Comparison of ENCODE assay signal across 9 cellular contexts in the genomic region with DNA sequence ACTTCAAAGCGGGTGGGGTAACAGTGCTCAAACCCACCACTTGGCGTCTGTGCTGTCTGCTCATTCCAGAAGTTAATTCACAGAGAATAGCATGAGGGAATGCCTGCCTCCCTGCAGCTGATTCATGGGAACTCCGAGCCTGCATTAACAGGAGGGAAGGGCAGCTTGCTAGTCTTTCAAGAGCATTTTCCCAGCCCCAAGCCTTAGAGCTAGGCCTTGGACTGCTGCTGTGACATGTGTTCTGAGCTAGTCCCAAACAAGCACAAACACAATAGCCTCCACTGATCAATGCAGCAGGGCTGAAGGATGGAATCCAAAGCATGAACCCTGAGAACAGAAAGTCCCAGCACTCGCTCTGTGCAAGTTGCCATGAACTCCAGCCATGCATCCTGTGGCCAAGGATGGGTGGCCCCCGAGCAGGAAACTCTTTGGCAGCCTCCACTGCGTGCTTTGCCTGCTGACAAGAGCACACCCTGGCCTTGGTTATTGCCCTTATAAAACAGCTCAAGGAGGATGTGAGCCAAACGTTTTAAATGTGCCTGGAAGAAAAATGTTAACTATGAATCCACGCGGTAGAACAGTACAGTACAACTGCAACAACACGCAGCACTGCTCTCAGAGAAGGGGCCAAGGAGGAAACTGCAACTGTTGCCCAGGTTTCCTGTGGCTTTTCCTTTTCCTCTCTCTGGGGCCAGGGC.
A peak's percentile ranks its signal among the peaks of the same experiment; 100 is the strongest.
DNase-seq lines count a peak whose midpoint lies in the region; ATAC-seq, FAIRE-seq and TF ChIP-seq lines count a peak whose summit lies in the region.
"Had no signal": no experiment of that assay in that cellular context is flagged by ENCODE, and none has a peak within 500 bp of the region (broad histone marks: within the 10 kb centered on the region; RNA-seq: fewer than 3 reads in every experiment).

No MANE protein-coding gene starts in this region.

- no TSS peak for BruUV-seq in K562 (replicated peaks; lab: Mats Ljungman, UMichigan)

- WGBS in K562 (ENCODE audit: insufficient coverage, low coverage, missing lambda C conversion rate): 9% methylated on average over 10 of the region's 10 CpGs
- WGBS in psoas muscle, 3 donors: 4 to 9% (median 6%) methylated on average over 10 of the region's 10 CpGs

- no peaks in the 10 kb centered on the region for H3K36me3 Mint-ChIP-seq in activated T-helper 17 cell treated with anti-CD3 and anti-CD28 coated beads, Interleukin-2, amount 50 U/mL, for 72 hours (ENCODE audit: low read depth)

- no peaks in the 10 kb centered on the region for H3K79me2 ChIP-seq in K562 (ENCODE audit: control insufficient read depth, insufficient read depth, low read length)

- H3K4me2 ChIP-seq in K562 (ENCODE audit: insufficient read depth, low read length): no peak overlapping the region

- H3K4me1 ChIP-seq in K562 (replicated peaks in 1 of 2; ENCODE audit: control insufficient read depth in 2 of 2, insufficient read depth in 2 of 2, low read length in 2 of 2) (no peaks in the 10 kb centered on the region), right atrium auricular region (peaks cover 3 to 22% of the 10 kb centered on the region in 2 donors), psoas muscle (peaks cover 23% of the 10 kb centered on the region)

- in situ Hi-C loops in K562 (cut with MboI): no loop called here

- TF ChIP-seq CTCF in K562 (IDR thresholded peaks at IDR 0.05 in 2 of 3, conservative IDR thresholded peaks at IDR 0.05 in 1 of 3; ENCODE audit: insufficient read depth in 2 of 3, low read depth in 1 of 3, low read length in 3 of 3) (no peak), right atrium auricular region (IDR thresholded peaks at IDR 0.05) (no peak), psoas muscle (IDR thresholded peaks at IDR 0.05) (no peak)

- H3K36me3 ChIP-seq in K562 (ENCODE audit: control insufficient read depth, insufficient read depth, low read length) (no peaks in the 10 kb centered on the region), right atrium auricular region (no peaks in the 10 kb centered on the region), psoas muscle (ENCODE audit: insufficient read depth in 1 of 2, low read depth in 1 of 2) (no peaks in the 10 kb centered on the region)

- H3K27me3 Mint-ChIP-seq in activated T-helper 17 cell treated with anti-CD3 and anti-CD28 coated beads, Interleukin-2, amount 50 U/mL, for 72 hours: no peaks in the 10 kb centered on the region
- H3K27me3 Mint-ChIP-seq: IgD-negative memory B cell had no signal

- H2AFZ ChIP-seq in K562 (ENCODE audit: low read depth, low read length): peak overlapping the region; percentile 35; the same call in 1 of the 2 replicates

- no peak for FAIRE-seq in K562 (lab: Jason Lieb, UNC)

- H3K9ac ChIP-seq in K562 (ENCODE audit: insufficient read depth in 1 of 2, low read depth in 2 of 2, low read length in 2 of 2): no peak overlapping the region

- no peaks in the 10 kb centered on the region for H3K9me1 ChIP-seq in K562 (ENCODE audit: control insufficient read depth, insufficient read depth, low read length)

- TF ChIP-seq EP300 in K562 (IDR thresholded peaks at IDR 0.05; ENCODE audit: low read length): no peak

- H4K20me1 ChIP-seq in K562 (replicated peaks; ENCODE audit: control insufficient read depth, insufficient read depth, low read length): no peaks in the 10 kb centered on the region

- POLR2A ChIA-PET in K562 (lab: Yijun Ruan, JAX) (no interaction called here), HEK293T (lab: Yijun Ruan, JAX) (no interaction called here)

- no peak overlapping the region for H3K4me3 ChIP-seq in K562
- no peak overlapping the region for H3K4me3 ChIP-seq in right atrium auricular region
- H3K4me3 ChIP-seq in psoas muscle: no peak overlapping the region

- H3K27me3 ChIP-seq in K562 (ENCODE audit: control insufficient read depth in 2 of 2, insufficient read depth in 2 of 2, low read length in 2 of 2) (peaks cover 0 to 16% of the 10 kb centered on the region in 2 experiments; a peak in 4 of 5 replicates), right atrium auricular region (no peaks in the 10 kb centered on the region), psoas muscle (ENCODE audit: insufficient read depth in 3 of 3, low read length in 2 of 3) (no peaks in the 10 kb centered on the region)

- peaks cover 26% of the 10 kb centered on the region for H3K9me3 Mint-ChIP-seq in activated T-helper 17 cell treated with anti-CD3 and anti-CD28 coated beads, Interleukin-2, amount 50 U/mL, for 72 hours

- H3K4me1 Mint-ChIP-seq in activated T-helper 17 cell treated with anti-CD3 and anti-CD28 coated beads, Interleukin-2, amount 50 U/mL, for 72 hours: no peaks in the 10 kb centered on the region
- H3K4me1 Mint-ChIP-seq: IgD-negative memory B cell had no signal

- H3K4me3 Mint-ChIP-seq in activated T-helper 17 cell treated with anti-CD3 and anti-CD28 coated beads, Interleukin-2, amount 50 U/mL, for 72 hours: no peak overlapping the region
- H3K4me3 Mint-ChIP-seq: IgD-negative memory B cell had no signal

- H3K27ac Mint-ChIP-seq in activated T-helper 17 cell treated with anti-CD3 and anti-CD28 coated beads, Interleukin-2, amount 50 U/mL, for 72 hours: no peak overlapping the region
- H3K27ac Mint-ChIP-seq: IgD-negative memory B cell had no signal

- TF ChIP-seq RAD21 in K562 (CRISPR knock-in tag; conservative IDR thresholded peaks at IDR 0.05 in 1 of 2, IDR thresholded peaks at IDR 0.05 in 1 of 2): no peak

- intact Hi-C loops in K562 (cut with micrococcal nuclease) (no loop called here), psoas muscle (cut with DNase I) (loop anchor here in 1 of 2 donors (10.0 kb wide), 1 partner anchor 122 kb away; no protein-coding TSS in a partner anchor)

- ATAC-seq in K562: peak; percentile 25; the same call in 2 of the 3 replicates
- ATAC-seq in psoas muscle: peak; percentile 72 to 97 (median 93)
- ATAC-seq in HG03442 (IDR thresholded peaks at IDR 0.05; ENCODE audit: unreplicated experiment): no peak
- no peak for ATAC-seq in activated T-helper 17 cell treated with anti-CD3 and anti-CD28 coated beads, Interleukin-2, amount 50 U/mL, for 72 hours (replicated peaks)

- no peak for TF ChIP-seq POLR2A in K562 (conservative IDR thresholded peaks at IDR 0.05)

- DNase-seq in Daoy (ENCODE audit: low read depth): peak; percentile 16
- DNase-seq in K562 (ENCODE audit: extremely low read depth in 1 of 4, low spot score in 3 of 4): no peak
- DNase-seq in right atrium auricular region (ENCODE audit: low spot score): peak; percentile 94
- peak; percentile 80 to 92 for DNase-seq in psoas muscle
- DNase-seq in activated CD4-positive, alpha-beta T cell treated with anti-CD3 and anti-CD28 coated beads, Interleukin-2, amount 50 U/mL, for 48 hours: no peak
- DNase-seq in HEK293T (ENCODE audit: extremely low spot score): no peak

- H3K27ac ChIP-seq in K562 (ENCODE audit: extremely low read depth, low read depth, low read length) (no peak overlapping the region), right atrium auricular region (peak overlapping the region; percentile 75 to 91), psoas muscle (peak overlapping the region; percentile 59)

- H3K9me3 ChIP-seq in K562 (replicated peaks; ENCODE audit: control insufficient read depth, insufficient read depth, low read depth, low read length) (no peaks in the 10 kb centered on the region), right atrium auricular region (peaks cover 0 to 5% of the 10 kb centered on the region in 2 donors), psoas muscle (no peaks in the 10 kb centered on the region)

- CTCF ChIA-PET in K562 (lab: Yijun Ruan, JAX; ENCODE audit: low intra/inter-chr PET ratio): no interaction called here
- CTCF ChIA-PET in HEK293T (lab: Yijun Ruan, JAX): no interaction called here

TF ChIP-seq in K562, 482 proteins besides CTCF, POLR2A, EP300 and RAD21 (continues in another document):
- TF ChIP-seq KAT2B (IDR thresholded peaks at IDR 0.05; ENCODE audit: low read depth, low read length) (no peak), RAD51 (IDR thresholded peaks at IDR 0.05; ENCODE audit: borderline replicate concordance, low read depth) (no peak), BRD9 (IDR thresholded peaks at IDR 0.05; ENCODE audit: low read depth, partially characterized antibody) (no peak), ZNF140 (CRISPR knock-in tag; IDR thresholded peaks at IDR 0.05) (no peak)
- TF ChIP-seq, protein P1, sequence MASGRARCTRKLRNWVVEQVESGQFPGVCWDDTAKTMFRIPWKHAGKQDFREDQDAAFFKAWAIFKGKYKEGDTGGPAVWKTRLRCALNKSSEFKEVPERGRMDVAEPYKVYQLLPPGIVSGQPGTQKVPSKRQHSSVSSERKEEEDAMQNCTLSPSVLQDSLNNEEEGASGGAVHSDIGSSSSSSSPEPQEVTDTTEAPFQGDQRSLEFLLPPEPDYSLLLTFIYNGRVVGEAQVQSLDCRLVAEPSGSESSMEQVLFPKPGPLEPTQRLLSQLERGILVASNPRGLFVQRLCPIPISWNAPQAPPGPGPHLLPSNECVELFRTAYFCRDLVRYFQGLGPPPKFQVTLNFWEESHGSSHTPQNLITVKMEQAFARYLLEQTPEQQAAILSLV (tag; IDR thresholded peaks at IDR 0.05): no peak

TF ChIP-seq in HEK293T, 16 proteins besides CTCF, POLR2A, EP300 and RAD21:
- TF ChIP-seq SUZ12 (IDR thresholded peaks at IDR 0.05): no peak
- TF ChIP-seq BHLHE40 (IDR thresholded peaks at IDR 0.05; ENCODE audit: borderline replicate concordance): no peak
- TF ChIP-seq ARNT (IDR thresholded peaks at IDR 0.05): no peak
- TF ChIP-seq, protein P2, sequence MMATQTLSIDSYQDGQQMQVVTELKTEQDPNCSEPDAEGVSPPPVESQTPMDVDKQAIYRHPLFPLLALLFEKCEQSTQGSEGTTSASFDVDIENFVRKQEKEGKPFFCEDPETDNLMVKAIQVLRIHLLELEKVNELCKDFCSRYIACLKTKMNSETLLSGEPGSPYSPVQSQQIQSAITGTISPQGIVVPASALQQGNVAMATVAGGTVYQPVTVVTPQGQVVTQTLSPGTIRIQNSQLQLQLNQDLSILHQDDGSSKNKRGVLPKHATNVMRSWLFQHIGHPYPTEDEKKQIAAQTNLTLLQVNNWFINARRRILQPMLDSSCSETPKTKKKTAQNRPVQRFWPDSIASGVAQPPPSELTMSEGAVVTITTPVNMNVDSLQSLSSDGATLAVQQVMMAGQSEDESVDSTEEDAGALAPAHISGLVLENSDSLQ (IDR thresholded peaks at IDR 0.05): no peak
- TF ChIP-seq ZNF384 (IDR thresholded peaks at IDR 0.05): no peak
- TF ChIP-seq LEF1 (IDR thresholded peaks at IDR 0.05; ENCODE audit: borderline replicate concordance): no peak
- no peak for TF ChIP-seq SP1 (IDR thresholded peaks at IDR 0.05)
- TF ChIP-seq L3MBTL2 (conservative IDR thresholded peaks at IDR 0.05): no peak
- TF ChIP-seq FOXK2 (IDR thresholded peaks at IDR 0.05): no peak
- TF ChIP-seq FOXA1 (IDR thresholded peaks at IDR 0.05): no peak
- no peak for TF ChIP-seq HDGF (IDR thresholded peaks at IDR 0.05; ENCODE audit: borderline replicate concordance)
- no peak for TF ChIP-seq TARDBP (IDR thresholded peaks at IDR 0.05)
- no peak for TF ChIP-seq FOXM1 (IDR thresholded peaks at IDR 0.05; ENCODE audit: borderline replicate concordance)
- no peak for TF ChIP-seq NFRKB (IDR thresholded peaks at IDR 0.05)

Comparison
In these comparisons a context has a peak if more than half of its experiments do, and no peak if none do; other contexts are left out.
1. DNase-seq: peak in Daoy (single experiment), right atrium auricular region (single experiment) and psoas muscle (2 of 2); none in K562 (0 of 4), activated CD4-positive, alpha-beta T cell treated with anti-CD3 and anti-CD28 coated beads, Interleukin-2, amount 50 U/mL, for 48 hours (0 of 2) and HEK293T (single experiment).
2. ATAC-seq: peak in K562 (single experiment) and psoas muscle (4 of 4); none in HG03442 (single experiment) and activated T-helper 17 cell treated with anti-CD3 and anti-CD28 coated beads, Interleukin-2, amount 50 U/mL, for 72 hours (single experiment).